22 cellular contexts compared by ENCODE assay signal in genomic region chr1:206886831-206887230, GRCh38. TPM values are rescaled to one million over a fixed set of nuclear protein-coding genes. Genes with fewer than 3 reads are reported as not detected.
"Had no signal": no experiment of that assay in that cellular context is flagged by ENCODE, and none has a peak within 500 bp of the region (broad histone marks: within the 10 kb centered on the region; RNA-seq: fewer than 3 reads in every experiment).

No MANE protein-coding gene starts in this region.

- ATAC-seq: Panc1 had no signal

- DNase-seq: Karpas-422, KG1, MM.1S, NCI-H1092 treated with DMSO at 0.1 percent for 48 hours, NCI-H1436, NCI-H187, NCI-H2029, NCI-H2081 treated with DMSO at 0.1 percent for 48 hours, NCI-H2171, NCI-H226, NCI-H446, NCI-H510A, NCI-H524 treated with DMSO at 0.1 percent for 48 hours, NCI-H69, NCI-H774, SHP77, SK-N-SH, SW 1271 had no signal

- H3K9ac ChIP-seq: SK-N-SH had no signal

- H3K9me3 ChIP-seq: SK-N-SH had no signal

- H3K4me2 ChIP-seq: SK-N-SH had no signal

RNA-seq across cellular contexts. Expression of gene IL24, which starts 10.4 kb away (rescaled TPM):
- total RNA-seq: HT-29 had no signal

RNA-seq across cellular contexts. Expression of gene IL20, which starts 21.4 kb away (rescaled TPM):
- total RNA-seq: HT-29, M059J, SK-MEL-5 had no signal
- polyA plus RNA-seq: SK-N-SH had no signal

RNA-seq across cellular contexts. Expression of gene PIGR, which starts 59.4 kb away (rescaled TPM):
- total RNA-seq: M059J, SK-MEL-5 had no signal
- polyA plus RNA-seq: SK-N-SH had no signal
